ENCODE assay signal across 8 cellular contexts in genomic region chr1:22053861-22054770, GRCh38. TPM values are rescaled to one million over a fixed set of nuclear protein-coding genes. Genes with fewer than 3 reads are reported as not detected.
A peak's percentile ranks its signal among the peaks of the same experiment; 100 is the strongest.
DNase-seq lines count a peak whose midpoint lies in the region; ATAC-seq lines count a peak whose summit lies in the region.

No MANE protein-coding gene starts in this region.

- peak overlapping the region; percentile 85 for H3K9ac ChIP-seq in iPS-15b (ENCODE audit: low read depth, low read length)
- peak overlapping the region; percentile 84 to 94 for H3K9ac ChIP-seq in stomach smooth muscle (ENCODE audit: low read length in 2 of 2)

- intact Hi-C loops in activated CD4-positive, alpha-beta T cell treated with anti-CD3 and anti-CD28 coated beads for 36 hours (cut with DNase I, micrococcal nuclease), result loop anchor here (1.0 to 10.0 kb wide), 6 partner anchors 15 to 1291 kb away; partner anchors contain the start of genes HNRNPR (in 1 of the 2) and ZBTB40 (in 1 of the 2)

- no peak for DNase-seq in activated CD4-positive, alpha-beta T cell treated with anti-CD3 and anti-CD28 coated beads for 36 hours
- DNase-seq in activated CD4-positive, alpha-beta T cell treated with anti-CD3 and anti-CD28 coated beads, Interleukin-2, amount 50 U/mL, for 1 hour, result no peak
- DNase-seq in activated CD8-positive, alpha-beta T cell treated with anti-CD3 and anti-CD28 coated beads, Interleukin-2, amount 10 ng/mL, durations not matched to agents 7 days and 5 days, result no peak
- DNase-seq in iPS-NIHi7 (ENCODE audit: extremely low spot score), result no peak

- CTCF ChIA-PET in activated CD4-positive, alpha-beta T cell treated with anti-CD3 and anti-CD28 coated beads for 36 hours (lab: Charles Lee), result interaction anchor here (0.8 to 2.4 kb wide), 5 partner anchors 15 to 362 kb away, joined by 3 to 9 read pairs (median 7); no protein-coding TSS in a partner anchor
- CTCF ChIA-PET in activated CD8-positive, alpha-beta T cell treated with anti-CD3 and anti-CD28 coated beads, Interleukin-2, amount 10 ng/mL, durations not matched to agents 7 days and 5 days (lab: Charles Lee), result interaction anchor here (1.9 to 15.9 kb wide), 4 partner anchors 15 to 36 kb away, joined by 5 to 210 read pairs (median 32); no protein-coding TSS in a partner anchor

- H3K36me3 Mint-ChIP-seq in activated CD4-positive, alpha-beta T cell treated with anti-CD3 and anti-CD28 coated beads for 36 hours (ENCODE audit: low read depth), result peaks cover 37% of the 10 kb centered on the region
- peaks cover 50% of the 10 kb centered on the region for H3K36me3 Mint-ChIP-seq in activated CD8-positive, alpha-beta T cell treated with anti-CD3 and anti-CD28 coated beads, Interleukin-2, amount 10 ng/mL, durations not matched to agents 7 days and 5 days (ENCODE audit: low read depth)

- H3K4me3 ChIP-seq in iPS-15b (ENCODE audit: low read depth, low read length) (peak overlapping the region; percentile 83), stomach smooth muscle (ENCODE audit: low read length in 2 of 2) (peak overlapping the region; percentile 83 to 88)

- POLR2A ChIA-PET in activated CD4-positive, alpha-beta T cell treated with anti-CD3 and anti-CD28 coated beads for 36 hours (lab: Charles Lee), result interaction anchor here (0.6 to 4.7 kb wide), 10 partner anchors 10 to 434 kb away, joined by 3 to 65 read pairs (median 5); partner anchors contain the start of gene USP48
- POLR2A ChIA-PET in activated CD8-positive, alpha-beta T cell treated with anti-CD3 and anti-CD28 coated beads, Interleukin-2, amount 10 ng/mL, durations not matched to agents 7 days and 5 days (lab: Charles Lee), result interaction anchor here (0.6 to 14.0 kb wide), 11 partner anchors 8 to 431 kb away, joined by 4 to 310 read pairs (median 10); no protein-coding TSS in a partner anchor

- H3K4me1 ChIP-seq in iPS-15b (ENCODE audit: control insufficient read depth, insufficient read depth, low read length), result peaks cover 2% of the 10 kb centered on the region
- H3K4me1 ChIP-seq in stomach smooth muscle (ENCODE audit: control insufficient read depth, insufficient read depth, low read length), result peaks cover 29% of the 10 kb centered on the region

- no peaks in the 10 kb centered on the region for H3K9me3 Mint-ChIP-seq in activated CD4-positive, alpha-beta T cell treated with anti-CD3 and anti-CD28 coated beads for 36 hours (ENCODE audit: low read depth)
- no peaks in the 10 kb centered on the region for H3K9me3 Mint-ChIP-seq in activated CD8-positive, alpha-beta T cell treated with anti-CD3 and anti-CD28 coated beads, Interleukin-2, amount 10 ng/mL, durations not matched to agents 7 days and 5 days (ENCODE audit: insufficient read depth)

- no peaks in the 10 kb centered on the region for H3K27me3 Mint-ChIP-seq in activated CD4-positive, alpha-beta T cell treated with anti-CD3 and anti-CD28 coated beads for 36 hours
- no peaks in the 10 kb centered on the region for H3K27me3 Mint-ChIP-seq in activated CD8-positive, alpha-beta T cell treated with anti-CD3 and anti-CD28 coated beads, Interleukin-2, amount 10 ng/mL, durations not matched to agents 7 days and 5 days (ENCODE audit: low read depth)

- H3K9me3 ChIP-seq in iPS-15b (ENCODE audit: control insufficient read depth, insufficient read depth, low read length) (no peaks in the 10 kb centered on the region), stomach smooth muscle (ENCODE audit: control insufficient read depth in 2 of 2, low read length in 2 of 2) (no peaks in the 10 kb centered on the region)

- peak; percentile 23 for ATAC-seq in activated CD4-positive, alpha-beta T cell treated with anti-CD3 and anti-CD28 coated beads for 36 hours
- no peak for ATAC-seq in activated CD8-positive, alpha-beta T cell treated with anti-CD3 and anti-CD28 coated beads, Interleukin-2, amount 10 ng/mL, durations not matched to agents 7 days and 5 days
- ATAC-seq in GM21717 (IDR thresholded peaks at IDR 0.05; ENCODE audit: unreplicated experiment) (no peak), GM18861 (IDR thresholded peaks at IDR 0.05; ENCODE audit: unreplicated experiment) (no peak)

- H3K27ac Mint-ChIP-seq in activated CD4-positive, alpha-beta T cell treated with anti-CD3 and anti-CD28 coated beads for 36 hours, result peak overlapping the region; percentile 98
- peak overlapping the region; percentile 91 for H3K27ac Mint-ChIP-seq in activated CD8-positive, alpha-beta T cell treated with anti-CD3 and anti-CD28 coated beads, Interleukin-2, amount 10 ng/mL, durations not matched to agents 7 days and 5 days

- H3K27ac ChIP-seq in stomach smooth muscle (ENCODE audit: low read length), result peak overlapping the region; percentile 92

- H3K27me3 ChIP-seq in iPS-15b (ENCODE audit: control insufficient read depth, insufficient read depth, low read length) (no peaks in the 10 kb centered on the region), stomach smooth muscle (ENCODE audit: control insufficient read depth in 1 of 2, insufficient read depth in 2 of 2, low read length in 2 of 2) (no peaks in the 10 kb centered on the region)

- H3K4me3 Mint-ChIP-seq in activated CD4-positive, alpha-beta T cell treated with anti-CD3 and anti-CD28 coated beads for 36 hours, result peak overlapping the region; percentile 96
- H3K4me3 Mint-ChIP-seq in activated CD8-positive, alpha-beta T cell treated with anti-CD3 and anti-CD28 coated beads, Interleukin-2, amount 10 ng/mL, durations not matched to agents 7 days and 5 days, result peak overlapping the region; percentile 93

- H3K4me1 Mint-ChIP-seq in activated CD4-positive, alpha-beta T cell treated with anti-CD3 and anti-CD28 coated beads for 36 hours, result peaks cover 55% of the 10 kb centered on the region
- peaks cover 64% of the 10 kb centered on the region for H3K4me1 Mint-ChIP-seq in activated CD8-positive, alpha-beta T cell treated with anti-CD3 and anti-CD28 coated beads, Interleukin-2, amount 10 ng/mL, durations not matched to agents 7 days and 5 days (ENCODE audit: low read depth)

- H3K36me3 ChIP-seq in iPS-15b (ENCODE audit: control insufficient read depth, insufficient read depth, low read length) (no peaks in the 10 kb centered on the region), stomach smooth muscle (ENCODE audit: control insufficient read depth in 2 of 2, insufficient read depth in 2 of 2, low read length in 2 of 2) (no peaks in the 10 kb centered on the region)

RNA-seq across cellular contexts. Expression of gene CDC42, which starts 1.6 kb away (rescaled TPM):
- 100 to 1,000 TPM; 298 to 339 TPM for total RNA-seq in activated CD4-positive, alpha-beta T cell treated with anti-CD3 and anti-CD28 coated beads for 36 hours
- total RNA-seq in activated CD8-positive, alpha-beta T cell treated with anti-CD3 and anti-CD28 coated beads, Interleukin-2, amount 10 ng/mL, durations not matched to agents 7 days and 5 days, result 100 to 1,000 TPM; 365 to 389 TPM

RNA-seq across cellular contexts. Expression of gene CELA3A, which starts 52.7 kb away (rescaled TPM):
- not detected for total RNA-seq in activated CD4-positive, alpha-beta T cell treated with anti-CD3 and anti-CD28 coated beads for 36 hours
- not detected for total RNA-seq in activated CD8-positive, alpha-beta T cell treated with anti-CD3 and anti-CD28 coated beads, Interleukin-2, amount 10 ng/mL, durations not matched to agents 7 days and 5 days
